6 cellular contexts compared by ENCODE assay signal in genomic region chr21:6156712-6157389, GRCh38.
A peak's percentile ranks its signal among the peaks of the same experiment; 100 is the strongest.
DNase-seq lines count a peak whose midpoint lies in the region; ATAC-seq, FAIRE-seq and TF ChIP-seq lines count a peak whose summit lies in the region.
"Not testable (repeated sequence)": the region's sequence is repeated elsewhere in the genome, so short reads cannot be mapped to it uniquely, and the experiment has no call there.

No MANE protein-coding gene starts in this region.

- RAD21 ChIA-PET in GM12878 (lab: Charles Lee; ENCODE audit: unreplicated experiment) = not testable (repeated sequence)

- not testable (repeated sequence) for H2AFZ ChIP-seq in GM12878 (ENCODE audit: control insufficient read depth, low read depth, low read length)

- not testable (repeated sequence) for BruUV-seq in GM12878 (replicated peaks; lab: Mats Ljungman, UMichigan)

- POLR2A ChIA-PET in GM12878 (lab: Charles Lee) = not testable (repeated sequence)

- 0% methylated on average over 4 of the region's 27 CpGs for WGBS in GM12878 (ENCODE audit: insufficient coverage, insufficient replicate concordance, low lambda C conversion rate, missing lambda C conversion rate)

- not testable (repeated sequence) for H3K4me2 ChIP-seq in GM12878 (ENCODE audit: control insufficient read depth, insufficient read depth)

- CTCF ChIA-PET in GM12878 (lab: Yijun Ruan, JAX) = not testable (repeated sequence)

- H3K27me3 Mint-ChIP-seq in naive B cell = not testable (repeated sequence)

- not testable (repeated sequence) for TF ChIP-seq RAD21 in GM12878 (IDR thresholded peaks at IDR 0.05; ENCODE audit: insufficient read depth, low read depth, low read length)

- not testable (repeated sequence) for FAIRE-seq in GM12878 (lab: Jason Lieb, UNC)

- H3K36me3 ChIP-seq in GM12878 (ENCODE audit: control insufficient read depth in 2 of 2, insufficient read depth in 2 of 2, low read length in 1 of 2) = not testable (repeated sequence)

- not testable (repeated sequence) for H4K20me1 ChIP-seq in GM12878 (ENCODE audit: control insufficient read depth, insufficient read depth)

- not testable (repeated sequence) for TF ChIP-seq CTCF in GM12878 (IDR thresholded peaks at IDR 0.05 in 2 of 3, conservative IDR thresholded peaks at IDR 0.05 in 1 of 3; ENCODE audit: control insufficient read depth in 2 of 3, extremely low read depth in 1 of 3, insufficient read depth in 1 of 3, low read depth in 3 of 3, low read length in 3 of 3)

- H3K4me1 ChIP-seq in GM12878 (ENCODE audit: control insufficient read depth, insufficient read depth, low read length) = not testable (repeated sequence)

- not testable (repeated sequence) for DNase-seq in GM12878 (ENCODE audit: low read depth, low spot score)
- DNase-seq in naive B cell = peak; percentile 66

- intact Hi-C loops in GM12878 (cut with micrococcal nuclease; ENCODE audit: unreplicated experiment) = not testable (repeated sequence)

- H3K9ac ChIP-seq in GM12878 (ENCODE audit: control insufficient read depth, insufficient read depth, low read length) = not testable (repeated sequence)

- not testable (repeated sequence) for H3K4me3 ChIP-seq in GM12878

- H3K9me3 Mint-ChIP-seq in naive B cell = not testable (repeated sequence)

- TF ChIP-seq EP300 in GM12878 (IDR thresholded peaks at IDR 0.05; ENCODE audit: borderline replicate concordance in 1 of 2, control insufficient read depth in 1 of 2, low read depth in 2 of 2, low read length in 2 of 2) = not testable (repeated sequence)

- SMC1A ChIA-PET in GM12878 (lab: Charles Lee; ENCODE audit: uncharacterized antibody, unreplicated experiment) = not testable (repeated sequence)

- ATAC-seq in GM18517 (IDR thresholded peaks at IDR 0.05; ENCODE audit: unreplicated experiment) (peak; percentile 53), GM21447 (IDR thresholded peaks at IDR 0.05; ENCODE audit: unreplicated experiment) (peak; percentile 81), HG02642 (IDR thresholded peaks at IDR 0.05; ENCODE audit: poor library complexity, unreplicated experiment) (peak; percentile 69), HG03175 (IDR thresholded peaks at IDR 0.05; ENCODE audit: unreplicated experiment) (peak; percentile 60), GM12878 (peak; percentile 83), naive B cell (ENCODE audit: low read depth in 2 of 2) (peak; percentile 26)

- not testable (repeated sequence) for H3K27ac Mint-ChIP-seq in naive B cell

- H3K4me1 Mint-ChIP-seq in naive B cell = not testable (repeated sequence)

- TF ChIP-seq POLR2A in GM12878 (IDR thresholded peaks at IDR 0.05; ENCODE audit: low read depth, low read length) = not testable (repeated sequence)

- not testable (repeated sequence) for H3K27ac ChIP-seq in GM12878 (ENCODE audit: control insufficient read depth, insufficient read depth)

- in situ Hi-C loops in GM12878 (cut with MboI) = not testable (repeated sequence)

- H3K36me3 Mint-ChIP-seq in naive B cell = not testable (repeated sequence)

- not testable (repeated sequence) for H3K79me2 ChIP-seq in GM12878 (ENCODE audit: control insufficient read depth, insufficient read depth, low read length)

- H3K4me3 Mint-ChIP-seq in naive B cell = not testable (repeated sequence)

- not testable (repeated sequence) for H3K27me3 ChIP-seq in GM12878 (replicated peaks in 1 of 2; ENCODE audit: control insufficient read depth in 2 of 2, insufficient read depth in 2 of 2, low read length in 1 of 2)

- H3K9me3 ChIP-seq in GM12878 (replicated peaks; ENCODE audit: control insufficient read depth, insufficient read depth, low read length) = not testable (repeated sequence)

Comparison
In these comparisons a context has a peak if more than half of its experiments do, and no peak if none do; other contexts are left out.
1. ATAC-seq: peak in every context shown above with its lines; median percentile 83 in GM12878; 81 in GM21447; 69 in HG02642; 60 in HG03175; 53 in GM18517; 26 in naive B cell.